In the genomic region with DNA sequence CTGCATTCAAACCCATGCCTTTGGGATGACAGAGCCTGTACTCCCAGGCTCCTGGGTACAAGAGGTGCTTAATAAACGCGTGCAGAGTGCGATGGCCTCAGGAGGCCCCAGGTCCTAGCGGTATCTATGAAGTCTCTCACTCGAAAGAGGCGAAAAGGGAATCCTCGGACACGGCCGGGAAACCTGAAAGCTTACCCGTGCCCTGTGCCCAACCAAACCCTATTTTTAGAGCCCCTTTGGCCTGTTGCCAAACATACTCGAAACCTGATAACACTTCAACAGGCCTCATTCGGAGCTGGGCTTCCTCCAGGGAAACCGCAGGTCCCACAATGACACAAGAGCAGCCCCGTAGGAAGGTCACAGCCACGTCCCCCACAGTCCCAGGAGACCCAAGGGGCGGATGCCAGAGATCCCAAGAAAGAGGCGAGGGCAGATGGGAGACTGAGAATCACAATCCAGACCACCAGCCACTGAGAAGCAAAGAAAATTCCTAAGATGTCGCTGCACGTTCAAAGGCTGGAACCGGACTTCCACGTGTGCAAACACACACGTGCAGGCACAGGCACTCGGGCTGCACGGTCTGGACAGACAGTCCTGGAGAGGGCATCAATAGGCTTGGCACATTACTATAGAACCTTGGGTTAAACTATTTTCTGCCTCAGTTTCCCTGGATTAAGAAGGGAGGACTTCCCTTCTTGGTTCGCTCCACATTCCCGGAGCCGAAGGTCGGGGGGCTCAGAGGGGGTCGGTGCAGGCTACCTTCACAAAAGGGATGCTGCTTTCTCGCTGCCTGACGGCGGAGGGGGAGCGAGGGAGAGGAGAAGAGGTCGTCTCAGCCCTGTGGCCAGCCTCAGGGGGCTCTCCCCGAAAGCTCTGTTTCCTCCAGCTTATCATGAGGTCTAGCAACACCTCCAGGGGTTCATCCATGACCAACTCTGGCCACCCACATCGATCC, we compare ENCODE assay signal across 7 cellular contexts. TPM values are rescaled to one million over a fixed set of nuclear protein-coding genes. Genes with fewer than 3 reads are reported as not detected.
A peak's percentile ranks its signal among the peaks of the same experiment; 100 is the strongest.
DNase-seq lines count a peak whose midpoint lies in the region; ATAC-seq and TF ChIP-seq lines count a peak whose summit lies in the region.

No MANE protein-coding gene starts in this region.

- peaks cover 37% of the 10 kb centered on the region for H3K4me1 Mint-ChIP-seq in activated T-helper 1 cell treated with anti-CD3 and anti-CD28 coated beads, Interleukin-12 subunit alpha, Interleukin-12 subunit beta, Interleukin-2, Interleukin-4 antibody, amounts not matched to agents 30 ng/mL and 10 ng/mL and 1 ng/mL, durations not matched to agents 14 hours and 24 hours and 36 hours (ENCODE audit: low read depth)

- peak overlapping the region; percentile 40 for H3K4me3 Mint-ChIP-seq in activated T-helper 1 cell treated with anti-CD3 and anti-CD28 coated beads, Interleukin-12 subunit alpha, Interleukin-12 subunit beta, Interleukin-2, Interleukin-4 antibody, amounts not matched to agents 30 ng/mL and 10 ng/mL and 1 ng/mL, durations not matched to agents 14 hours and 24 hours and 36 hours

- H3K27ac Mint-ChIP-seq in activated T-helper 1 cell treated with anti-CD3 and anti-CD28 coated beads, Interleukin-12 subunit alpha, Interleukin-12 subunit beta, Interleukin-2, Interleukin-4 antibody, amounts not matched to agents 30 ng/mL and 10 ng/mL and 1 ng/mL, durations not matched to agents 14 hours and 24 hours and 36 hours = no peak overlapping the region

- TF ChIP-seq CTCF in GM20000 (IDR thresholded peaks at IDR 0.05; ENCODE audit: extremely low read depth, missing control alignments) = no peak

- H3K9me3 Mint-ChIP-seq in activated T-helper 1 cell treated with anti-CD3 and anti-CD28 coated beads, Interleukin-12 subunit alpha, Interleukin-12 subunit beta, Interleukin-2, Interleukin-4 antibody, amounts not matched to agents 30 ng/mL and 10 ng/mL and 1 ng/mL, durations not matched to agents 14 hours and 24 hours and 36 hours = no peaks in the 10 kb centered on the region

- H3K36me3 Mint-ChIP-seq in activated T-helper 1 cell treated with anti-CD3 and anti-CD28 coated beads, Interleukin-12 subunit alpha, Interleukin-12 subunit beta, Interleukin-2, Interleukin-4 antibody, amounts not matched to agents 30 ng/mL and 10 ng/mL and 1 ng/mL, durations not matched to agents 14 hours and 24 hours and 36 hours (ENCODE audit: low read depth) = peaks cover under 1% of the 10 kb centered on the region

- intact Hi-C loops in activated T-helper 1 cell treated with anti-CD3 and anti-CD28 coated beads, Interleukin-12 subunit alpha, Interleukin-12 subunit beta, Interleukin-2, Interleukin-4 antibody, amounts not matched to agents 30 ng/mL and 10 ng/mL and 1 ng/mL, durations not matched to agents 14 hours and 24 hours and 36 hours (cut with micrococcal nuclease) = loop anchor here (2.0 to 5.0 kb wide), 3 partner anchors 16 to 64 kb away; no protein-coding TSS in a partner anchor

- no peak for ATAC-seq in HG03159 (IDR thresholded peaks at IDR 0.05; ENCODE audit: unreplicated experiment)

- H3K27me3 Mint-ChIP-seq in activated T-helper 1 cell treated with anti-CD3 and anti-CD28 coated beads, Interleukin-12 subunit alpha, Interleukin-12 subunit beta, Interleukin-2, Interleukin-4 antibody, amounts not matched to agents 30 ng/mL and 10 ng/mL and 1 ng/mL, durations not matched to agents 14 hours and 24 hours and 36 hours (ENCODE audit: insufficient read depth) = peaks cover 65% of the 10 kb centered on the region

- DNase-seq in GM20000 (ENCODE audit: low spot score) (peak; percentile 75), NCI-H2029 (lab: John Stamatoyannopoulos, UW) (peak; percentile 81), medulla oblongata (ENCODE audit: extremely low spot score) (peak; percentile 27), iPS-NIHi11 (ENCODE audit: low spot score) (no peak), NCI-H1930 (lab: John Stamatoyannopoulos, UW) (no peak)
- peak; percentile 17 for DNase-seq in activated T-helper 1 cell treated with anti-CD3 and anti-CD28 coated beads, Interleukin-12 subunit alpha, Interleukin-12 subunit beta, Interleukin-2, Interleukin-4 antibody, amounts not matched to agents 30 ng/mL and 10 ng/mL and 1 ng/mL, durations not matched to agents 14 hours and 24 hours and 36 hours (ENCODE audit: low spot score)

RNA-seq across cellular contexts. Expression of gene PDGFB, which starts 8.2 kb away (rescaled TPM):
- total RNA-seq in activated T-helper 1 cell treated with anti-CD3 and anti-CD28 coated beads, Interleukin-12 subunit alpha, Interleukin-12 subunit beta, Interleukin-2, Interleukin-4 antibody, amounts not matched to agents 30 ng/mL and 10 ng/mL and 1 ng/mL, durations not matched to agents 14 hours and 24 hours and 36 hours = 0.78 and 1.2 TPM in 2 replicates

Comparison
In these comparisons a context has a peak if more than half of its experiments do, and no peak if none do; other contexts are left out.
1. DNase-seq: peak in GM20000 (single experiment), NCI-H2029 (single experiment), activated T-helper 1 cell treated with anti-CD3 and anti-CD28 coated beads, Interleukin-12 subunit alpha, Interleukin-12 subunit beta, Interleukin-2, Interleukin-4 antibody, amounts not matched to agents 30 ng/mL and 10 ng/mL and 1 ng/mL, durations not matched to agents 14 hours and 24 hours and 36 hours (single experiment) and medulla oblongata (single experiment); none in iPS-NIHi11 (single experiment) and NCI-H1930 (0 of 2).